In genomic region chr16:21525029-21525895, GRCh38 we compare ENCODE assay signal across 1 cellular context.
TF ChIP-seq lines count a peak whose summit lies in the region.

No MANE protein-coding gene starts in this region.

TF ChIP-seq in HepG2, 621 proteins besides CTCF, POLR2A, EP300 and RAD21 (continued from another document and continues in another):
- TF ChIP-seq ZNF362 (CRISPR knock-in tag; IDR thresholded peaks at IDR 0.05; ENCODE audit: borderline replicate concordance) = peak; percentile 90
- peak; percentile 96 for TF ChIP-seq MLX (CRISPR knock-in tag; IDR thresholded peaks at IDR 0.05)
- TF ChIP-seq ZNF280D (CRISPR knock-in tag; IDR thresholded peaks at IDR 0.05) = peak; percentile 77; the same call in 1 of the 2 replicates
- peak; percentile 68; the same call in 1 of the 2 replicates for TF ChIP-seq ATM (IDR thresholded peaks at IDR 0.05; ENCODE audit: borderline replicate concordance)
- peak; percentile 83 for TF ChIP-seq ASH2L (IDR thresholded peaks at IDR 0.05; ENCODE audit: insufficient read length, low read depth, low read length)
- TF ChIP-seq HMG20A (CRISPR knock-in tag; IDR thresholded peaks at IDR 0.05; ENCODE audit: borderline replicate concordance) = peak; percentile 99
- TF ChIP-seq GATAD2A (CRISPR knock-in tag; IDR thresholded peaks at IDR 0.05) = peak; percentile 100
- TF ChIP-seq JUND (CRISPR knock-in tag; IDR thresholded peaks at IDR 0.05) = peak; percentile 92; the same call in 1 of the 2 replicates
- 0 out of 2 replicates have a peak, but pooled peaks have one; percentile 15 for TF ChIP-seq KAT2B (IDR thresholded peaks at IDR 0.05; ENCODE audit: borderline replicate concordance, low read depth, low read length)
- 0 out of 2 replicates have a peak, but pooled peaks have one; percentile 37 for TF ChIP-seq SAFB2 (CRISPR knock-in tag; IDR thresholded peaks at IDR 0.05; ENCODE audit: borderline replicate concordance, low read depth)
- peak; percentile 84 for TF ChIP-seq CBX1 (IDR thresholded peaks at IDR 0.05; ENCODE audit: low read depth)
- peak; percentile 97 for TF ChIP-seq ZSCAN9 (CRISPR knock-in tag; IDR thresholded peaks at IDR 0.05; ENCODE audit: borderline replicate concordance)
- peak; percentile 79; the same call in 1 of the 2 replicates for TF ChIP-seq HINFP (CRISPR knock-in tag; IDR thresholded peaks at IDR 0.05; ENCODE audit: low read depth)
- TF ChIP-seq ZNF260 (CRISPR knock-in tag; IDR thresholded peaks at IDR 0.05; ENCODE audit: borderline replicate concordance, low read depth) = peak; percentile 30; the same call in 1 of the 2 replicates
- peak; percentile 97 for TF ChIP-seq HIC2 (CRISPR knock-in tag; IDR thresholded peaks at IDR 0.05; ENCODE audit: low read depth)
- peak; percentile 55; the same call in 1 of the 2 replicates for TF ChIP-seq CHD4 (IDR thresholded peaks at IDR 0.05; ENCODE audit: borderline replicate concordance, low read length)
- peak; percentile 94 for TF ChIP-seq ZNF30 (CRISPR knock-in tag; IDR thresholded peaks at IDR 0.05)
- TF ChIP-seq THAP9 (CRISPR knock-in tag; IDR thresholded peaks at IDR 0.05; ENCODE audit: borderline replicate concordance) = peak; percentile 91; the same call in 1 of the 2 replicates
- peak; percentile 73; the same call in 1 of the 2 replicates for TF ChIP-seq ZNF333 (CRISPR knock-in tag; IDR thresholded peaks at IDR 0.05; ENCODE audit: borderline replicate concordance)
- TF ChIP-seq NR2F6 (IDR thresholded peaks at IDR 0.05) = peak; percentile 98
- TF ChIP-seq NR2F6 (CRISPR knock-in tag; IDR thresholded peaks at IDR 0.05) = peak; percentile 99
- TF ChIP-seq KDM3A (CRISPR knock-in tag; IDR thresholded peaks at IDR 0.05; ENCODE audit: low read depth) = peak; percentile 98; the same call in 1 of the 2 replicates
- peak; percentile 89 for TF ChIP-seq MED13 (CRISPR knock-in tag; IDR thresholded peaks at IDR 0.05)
- peak; percentile 93 for TF ChIP-seq GATA4 (IDR thresholded peaks at IDR 0.05; ENCODE audit: borderline replicate concordance, low read depth)
- peak; percentile 67; the same call in 1 of the 2 replicates for TF ChIP-seq ELF1 (CRISPR knock-in tag; IDR thresholded peaks at IDR 0.05)
- peak; percentile 46 for TF ChIP-seq ZBTB26 (CRISPR knock-in tag; IDR thresholded peaks at IDR 0.05; ENCODE audit: borderline replicate concordance)
- 0 out of 2 replicates have a peak, but pooled peaks have one; percentile 19 for TF ChIP-seq RBAK (CRISPR knock-in tag; IDR thresholded peaks at IDR 0.05)
- TF ChIP-seq MAFK (conservative IDR thresholded peaks at IDR 0.05 in 1 of 2, IDR thresholded peaks at IDR 0.05 in 1 of 2; ENCODE audit: low read length in 2 of 2) = peak; percentile 70
- TF ChIP-seq KAT7 (CRISPR knock-in tag; IDR thresholded peaks at IDR 0.05; ENCODE audit: borderline replicate concordance) = peak; percentile 94
- peak; percentile 60; the same call in 1 of the 2 replicates for TF ChIP-seq ZNF512 (CRISPR knock-in tag; IDR thresholded peaks at IDR 0.05)
- 0 out of 2 replicates have a peak, but pooled peaks have one; percentile 28 for TF ChIP-seq PAX8 (CRISPR knock-in tag; IDR thresholded peaks at IDR 0.05; ENCODE audit: borderline replicate concordance)
- TF ChIP-seq ZNF724P (CRISPR knock-in tag; IDR thresholded peaks at IDR 0.05; ENCODE audit: borderline replicate concordance) = peak; percentile 85
- peak; percentile 98 for TF ChIP-seq HIVEP1 (CRISPR knock-in tag; IDR thresholded peaks at IDR 0.05)
- peak; percentile 79 for TF ChIP-seq ZNF777 (CRISPR knock-in tag; IDR thresholded peaks at IDR 0.05)
- TF ChIP-seq ZNF230 (CRISPR knock-in tag; IDR thresholded peaks at IDR 0.05) = peak; percentile 79; the same call in 1 of the 2 replicates
- 0 out of 2 replicates have a peak, but pooled peaks have one; percentile 31 for TF ChIP-seq ZNF567 (CRISPR knock-in tag; IDR thresholded peaks at IDR 0.05; ENCODE audit: borderline replicate concordance)
- peak; percentile 81; the same call in 1 of the 2 replicates for TF ChIP-seq MXD4 (CRISPR knock-in tag; IDR thresholded peaks at IDR 0.05)
- TF ChIP-seq FOXP1 (IDR thresholded peaks at IDR 0.05) = peak; percentile 64; the same call in 1 of the 2 replicates
- TF ChIP-seq FOXP1 (CRISPR knock-in tag; IDR thresholded peaks at IDR 0.05) = peak; percentile 95; the same call in 1 of the 2 replicates
- 0 out of 2 replicates have a peak, but pooled peaks have one; percentile 68 for TF ChIP-seq ELK4 (CRISPR knock-in tag; IDR thresholded peaks at IDR 0.05; ENCODE audit: borderline replicate concordance)
- TF ChIP-seq ZNF788 (CRISPR knock-in tag; IDR thresholded peaks at IDR 0.05; ENCODE audit: borderline replicate concordance) = peak; percentile 100
- TF ChIP-seq ZNF296 (CRISPR knock-in tag; conservative IDR thresholded peaks at IDR 0.05) = peak; percentile 81; the same call in 1 of the 2 replicates
- peak; percentile 85; the same call in 1 of the 2 replicates for TF ChIP-seq ZNF773 (CRISPR knock-in tag; IDR thresholded peaks at IDR 0.05; ENCODE audit: borderline replicate concordance)
- peak; percentile 74 for TF ChIP-seq ZNF740 (CRISPR knock-in tag; IDR thresholded peaks at IDR 0.05)
- TF ChIP-seq PRPF4 (IDR thresholded peaks at IDR 0.05; ENCODE audit: low read depth, low read length, poor library complexity, severe bottlenecking) = peak; percentile 98
- TF ChIP-seq STAT5B (CRISPR knock-in tag; IDR thresholded peaks at IDR 0.05) = 0 out of 2 replicates have a peak, but pooled peaks have one; percentile 49
- TF ChIP-seq LCORL (IDR thresholded peaks at IDR 0.05) = peak; percentile 70
- TF ChIP-seq LCORL (CRISPR knock-in tag; IDR thresholded peaks at IDR 0.05) = peak; percentile 99
